ENCODE assay signal across 25 cellular contexts in the genomic region with DNA sequence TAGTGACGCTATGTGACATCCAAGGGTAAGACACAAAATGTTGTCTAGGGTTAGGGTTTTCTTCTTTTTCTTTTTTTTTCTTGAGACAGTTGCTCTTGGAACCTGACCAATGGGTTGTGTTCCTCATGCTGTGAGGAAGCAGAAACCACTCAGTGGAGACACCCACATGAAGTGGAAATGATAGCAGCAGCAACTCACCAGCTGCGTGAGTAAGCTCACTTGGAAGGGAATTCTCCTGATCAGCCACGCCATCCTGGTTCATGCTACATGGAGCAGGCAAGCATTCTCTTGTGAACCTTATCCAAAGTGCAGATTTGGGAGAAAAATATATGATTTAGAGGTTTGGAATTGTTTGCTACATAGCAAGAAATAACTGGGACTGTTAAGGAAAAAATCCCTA.
A peak's percentile ranks its signal among the peaks of the same experiment; 100 is the strongest.
DNase-seq lines count a peak whose midpoint lies in the region; ATAC-seq and TF ChIP-seq lines count a peak whose summit lies in the region.
"Had no signal": no experiment of that assay in that cellular context is flagged by ENCODE, and none has a peak within 500 bp of the region (broad histone marks: within the 10 kb centered on the region; RNA-seq: fewer than 3 reads in every experiment).

No MANE protein-coding gene starts in this region.

- no peaks in the 10 kb centered on the region for H3K27me3 ChIP-seq in uterus
- H3K27me3 ChIP-seq: hepatocyte, vagina had no signal

- intact Hi-C loops in uterus (cut with DNase I; ENCODE audit: low total_unique reads), result no loop called here

- H3K36me3 ChIP-seq in uterus, result no peaks in the 10 kb centered on the region
- H3K36me3 ChIP-seq: prostate gland, vagina had no signal

- ATAC-seq in GM21390 (IDR thresholded peaks at IDR 0.05; ENCODE audit: unreplicated experiment) (no peak), HG02763 (IDR thresholded peaks at IDR 0.05; ENCODE audit: unreplicated experiment) (no peak)
- ATAC-seq: A549; effector memory CD8-positive, alpha-beta T cell had no signal

- no peak for TF ChIP-seq CTCF in AG09319 (IDR thresholded peaks at IDR 0.05; ENCODE audit: low read depth, low read length)
- TF ChIP-seq CTCF in HFF-Myc (IDR thresholded peaks at IDR 0.05; ENCODE audit: low read depth, low read length, missing control alignments), result no peak
- no peak for TF ChIP-seq CTCF in astrocyte of the spinal cord (IDR thresholded peaks at IDR 0.05; ENCODE audit: low read depth, low read length)
- no peak for TF ChIP-seq CTCF in uterus (IDR thresholded peaks at IDR 0.05)

- no peaks in the 10 kb centered on the region for H3K9me3 ChIP-seq in uterus
- H3K9me3 ChIP-seq: prostate gland, vagina had no signal

- in situ Hi-C loops in astrocyte of the spinal cord (cut with HindIII; ENCODE audit: low sequenced_read_pairs), result no loop called here

- H3K27ac ChIP-seq in uterus, result no peak overlapping the region
- H3K27ac ChIP-seq: A549, hepatocyte, prostate gland, vagina had no signal

- DNase-seq in AG09319 (ENCODE audit: extremely low read depth, low read depth) (peak; percentile 54), HFF-Myc (ENCODE audit: extremely low read depth, low read depth) (peak; percentile 26), astrocyte of the spinal cord (ENCODE audit: low read depth, low spot score) (peak; percentile 52), inferior parietal cortex (ENCODE audit: extremely low spot score) (peak; percentile 29), uterus (no peak), SK-N-DZ (ENCODE audit: low spot score) (no peak)
- DNase-seq: activated CD4-positive, alpha-beta T cell treated with anti-CD3 and anti-CD28 coated beads, Interleukin-2, amount 50 U/mL, for 1 hour; activated CD8-positive, alpha-beta memory T cell treated with anti-CD3 and anti-CD28 coated beads, Interleukin-2, amount 50 U/mL, for 48 hours; activated effector memory CD4-positive, alpha-beta T cell treated with Interleukin-2 at 50 U/mL for 16 hours; CD8-positive, alpha-beta memory T cell; cerebellar nuclear complex; DMS53; effector memory CD8-positive, alpha-beta T cell; NCI-H146; NCI-H2171 treated with DMSO at 0.1 percent for 48 hours; NCI-H748 treated with DMSO at 0.1 percent for 48 hours; Right ventricle myocardium superior; stimulated activated CD4-positive, alpha-beta T cell treated with anti-CD3 and anti-CD28 coated beads, Interleukin-4, amount 100 ng/mL, for 4 hours had no signal

- TF ChIP-seq POLR2A in uterus (IDR thresholded peaks at IDR 0.05), result no peak

- no peaks in the 10 kb centered on the region for H3K4me1 ChIP-seq in uterus
- H3K4me1 ChIP-seq: A549, prostate gland, vagina had no signal

- no peak overlapping the region for H3K4me3 ChIP-seq in HFF-Myc (replicated peaks; ENCODE audit: low read depth, low read length)
- no peak overlapping the region for H3K4me3 ChIP-seq in astrocyte of the spinal cord (ENCODE audit: low read depth, low read length)
- H3K4me3 ChIP-seq in uterus, result no peak overlapping the region
- H3K4me3 ChIP-seq: A549, hepatocyte, prostate gland, smooth muscle cell, vagina had no signal

Comparison
In these comparisons a context has a peak if more than half of its experiments do, and no peak if none do; other contexts are left out.
1. DNase-seq: peak in AG09319 (single experiment), HFF-Myc (single experiment), astrocyte of the spinal cord (single experiment) and inferior parietal cortex (single experiment); none in uterus (0 of 2) and SK-N-DZ (single experiment).